In genomic region chr10:91409069-91409868, GRCh38 we compare ENCODE assay signal across 1 cellular context.
TF ChIP-seq lines count a peak whose summit lies in the region.

No MANE protein-coding gene starts in this region.

TF ChIP-seq in HepG2, 621 proteins besides CTCF, POLR2A, EP300 and RAD21 (continued from another document):
- TF ChIP-seq PRDM15 (CRISPR knock-in tag; IDR thresholded peaks at IDR 0.05): peak; percentile 89; the same call in 1 of the 2 replicates
- peak; percentile 33 for TF ChIP-seq SALL1 (CRISPR knock-in tag; IDR thresholded peaks at IDR 0.05)
- TF ChIP-seq MXD4 (CRISPR knock-in tag; IDR thresholded peaks at IDR 0.05): peak; percentile 50; the same call in 1 of the 2 replicates
- no peak for TF ChIP-seq ZNF562 (CRISPR knock-in tag; IDR thresholded peaks at IDR 0.05; ENCODE audit: borderline replicate concordance)
- no peak for TF ChIP-seq NFIC (IDR thresholded peaks at IDR 0.05; ENCODE audit: low read length)
- TF ChIP-seq SOX13 (IDR thresholded peaks at IDR 0.05): no peak
- 0 out of 4 replicates have a peak, but pooled peaks of 1 of the 2 experiments have one; percentile 6 for TF ChIP-seq SOX13 (CRISPR knock-in tag; conservative IDR thresholded peaks at IDR 0.05 in 1 of 2, IDR thresholded peaks at IDR 0.05 in 1 of 2)
- TF ChIP-seq ZNF234 (CRISPR knock-in tag; conservative IDR thresholded peaks at IDR 0.05): no peak
- TF ChIP-seq ZNF501 (CRISPR knock-in tag; IDR thresholded peaks at IDR 0.05): 0 out of 2 replicates have a peak, but pooled peaks have one; percentile 5
- no peak for TF ChIP-seq ZNF552 (CRISPR knock-in tag; IDR thresholded peaks at IDR 0.05; ENCODE audit: borderline replicate concordance)
- no peak for TF ChIP-seq LRRFIP1 (CRISPR knock-in tag; conservative IDR thresholded peaks at IDR 0.05)
- no peak for TF ChIP-seq ZSCAN20 (CRISPR knock-in tag; IDR thresholded peaks at IDR 0.05; ENCODE audit: borderline replicate concordance)
- TF ChIP-seq E2F1 (CRISPR knock-in tag; IDR thresholded peaks at IDR 0.05): 0 out of 2 replicates have a peak, but pooled peaks have one; percentile 44
- TF ChIP-seq ZNF589 (CRISPR knock-in tag; conservative IDR thresholded peaks at IDR 0.05): no peak
- TF ChIP-seq ZNF142 (CRISPR knock-in tag; IDR thresholded peaks at IDR 0.05): peak; percentile 75; the same call in 1 of the 2 replicates
- TF ChIP-seq SRSF1 (optimal IDR thresholded peaks at IDR 0.05; ENCODE audit: low read depth, low read length): peak; percentile 86
- TF ChIP-seq PHF8 (CRISPR knock-in tag; IDR thresholded peaks at IDR 0.05): peak; percentile 86; the same call in 1 of the 2 replicates
- TF ChIP-seq SAP130 (CRISPR knock-in tag; IDR thresholded peaks at IDR 0.05; ENCODE audit: low read depth): peak; percentile 39; the same call in 1 of the 2 replicates
- 0 out of 2 replicates have a peak, but pooled peaks have one; percentile 9 for TF ChIP-seq FOXK1 (CRISPR knock-in tag; IDR thresholded peaks at IDR 0.05; ENCODE audit: borderline replicate concordance, low read depth)
- TF ChIP-seq ZC3H4 (CRISPR knock-in tag; IDR thresholded peaks at IDR 0.05; ENCODE audit: borderline replicate concordance): no peak
- no peak for TF ChIP-seq KLF11 (CRISPR knock-in tag; IDR thresholded peaks at IDR 0.05)
- 0 out of 2 replicates have a peak, but pooled peaks have one; percentile 11 for TF ChIP-seq MAZ (IDR thresholded peaks at IDR 0.05; ENCODE audit: borderline replicate concordance, low read depth, low read length)
- no peak for TF ChIP-seq MAZ (CRISPR knock-in tag; IDR thresholded peaks at IDR 0.05; ENCODE audit: low read depth)
- no peak for TF ChIP-seq CEBPB (IDR thresholded peaks at IDR 0.05; ENCODE audit: borderline replicate concordance, low read depth, low read length)
- TF ChIP-seq KDM1A (CRISPR knock-in tag; IDR thresholded peaks at IDR 0.05): no peak
- TF ChIP-seq ZNF251 (CRISPR knock-in tag; IDR thresholded peaks at IDR 0.05): no peak
- TF ChIP-seq GLMP (CRISPR knock-in tag; IDR thresholded peaks at IDR 0.05; ENCODE audit: borderline replicate concordance): no peak
- TF ChIP-seq ZFP91 (CRISPR knock-in tag; IDR thresholded peaks at IDR 0.05; ENCODE audit: borderline replicate concordance): peak; percentile 42; the same call in 1 of the 2 replicates
- peak; percentile 34; the same call in 1 of the 2 replicates for TF ChIP-seq MIER3 (CRISPR knock-in tag; IDR thresholded peaks at IDR 0.05; ENCODE audit: borderline replicate concordance)
- TF ChIP-seq TAF1 (CRISPR knock-in tag; IDR thresholded peaks at IDR 0.05): peak; percentile 81
- no peak for TF ChIP-seq NCOA5 (CRISPR knock-in tag; IDR thresholded peaks at IDR 0.05)
TF ChIP-seq in HepG2: peak in this region for 100.
